ENCODE assay signal across 26 cellular contexts in genomic region chr16:52731219-52731875, GRCh38.
A peak's percentile ranks its signal among the peaks of the same experiment; 100 is the strongest.
DNase-seq lines count a peak whose midpoint lies in the region; ATAC-seq, FAIRE-seq and TF ChIP-seq lines count a peak whose summit lies in the region.
"Had no signal": no experiment of that assay in that cellular context is flagged by ENCODE, and none has a peak within 500 bp of the region (broad histone marks: within the 10 kb centered on the region; RNA-seq: fewer than 3 reads in every experiment).

No MANE protein-coding gene starts in this region.

- no peaks in the 10 kb centered on the region for H4K20me1 ChIP-seq in H1 (replicated peaks in 1 of 2; ENCODE audit: control insufficient read depth in 1 of 2, insufficient read depth in 2 of 2, low read length in 2 of 2)
- H4K20me1 ChIP-seq: BLaER1 had no signal

- H4K8ac ChIP-seq in H1 (ENCODE audit: extremely low read depth, insufficient read depth, low read length), result no peak overlapping the region

- H2BK5ac ChIP-seq in H1 (ENCODE audit: low read depth, low read length), result no peak overlapping the region

- no peak overlapping the region for H2AK5ac ChIP-seq in H1 (ENCODE audit: low read depth, low read length)

- no peak for TF ChIP-seq CTCF in RWPE2 (IDR thresholded peaks at IDR 0.05; ENCODE audit: poor library complexity, severe bottlenecking)
- TF ChIP-seq CTCF in H1 (IDR thresholded peaks at IDR 0.05; ENCODE audit: control extremely low read depth in 1 of 3, insufficient read depth in 1 of 3, low read depth in 1 of 3, low read length in 3 of 3), result no peak
- no peak for TF ChIP-seq CTCF in kidney (IDR thresholded peaks at IDR 0.05; ENCODE audit: borderline replicate concordance, extremely low read depth, insufficient read depth)

- POLR2A ChIA-PET in H1 (lab: Charles Lee; ENCODE audit: partially characterized antibody), result no interaction called here

- FAIRE-seq in H1 (lab: Jason Lieb, UNC) (no peak), kidney (lab: Jason Lieb, UNC) (no peak)
- FAIRE-seq: A204.1, GM12878, GM12892, GM18507 had no signal

- no peak overlapping the region for H3K4ac ChIP-seq in H1 (replicated peaks; ENCODE audit: insufficient read length, low read depth, low read length)

- TF ChIP-seq POLR2A in H1 (IDR thresholded peaks at IDR 0.05; ENCODE audit: control extremely low read depth in 1 of 2, low read depth in 2 of 2, low read length in 2 of 2), result no peak

- no peak overlapping the region for H3K56ac ChIP-seq in H1 (replicated peaks; ENCODE audit: insufficient read length, low read depth, low read length)

- no peak overlapping the region for H4K91ac ChIP-seq in H1 (replicated peaks; ENCODE audit: insufficient read length, low read length)

- no peak overlapping the region for H3K18ac ChIP-seq in H1 (ENCODE audit: extremely low read depth, low read length)

- H2AFZ ChIP-seq in H1 (ENCODE audit: low read length), result no peak overlapping the region

- no peak overlapping the region for H2BK15ac ChIP-seq in H1 (ENCODE audit: low read length)

- H3K9ac ChIP-seq in H1 (replicated peaks in 1 of 4; ENCODE audit: extremely low read depth in 1 of 4, low read depth in 3 of 4, low read length in 3 of 4), result no peak overlapping the region
- no peak overlapping the region for H3K9ac ChIP-seq in kidney (ENCODE audit: low read length in 2 of 2)
- H3K9ac ChIP-seq: BLaER1 had no signal

- CTCF ChIA-PET in H1 (lab: Charles Lee; ENCODE audit: partially characterized antibody), result interaction anchor here (0.6 to 2.4 kb wide), 5 partner anchors 11 to 630 kb away, joined by 3 to 8 read pairs (median 3); no protein-coding TSS in a partner anchor

- H3K23ac ChIP-seq in H1 (ENCODE audit: insufficient read length), result no peak overlapping the region

- H3K9me3 ChIP-seq in RWPE2 (ENCODE audit: severe bottlenecking) (peaks cover 3% of the 10 kb centered on the region), H1 (ENCODE audit: insufficient read depth in 2 of 2, low read depth in 1 of 2, low read length in 1 of 2) (peaks cover 17 to 25% of the 10 kb centered on the region in 2 experiments), kidney (ENCODE audit: control insufficient read depth in 1 of 2, low read length in 2 of 2) (no peaks in the 10 kb centered on the region)
- H3K9me3 ChIP-seq: BE2C had no signal

- no peaks in the 10 kb centered on the region for H3K27me3 ChIP-seq in RWPE2 (ENCODE audit: insufficient read depth, poor library complexity, severe bottlenecking)
- no peaks in the 10 kb centered on the region for H3K27me3 ChIP-seq in H1 (replicated peaks in 1 of 4; ENCODE audit: control insufficient read depth in 3 of 4, extremely low read depth in 1 of 4, insufficient read depth in 3 of 4, low read length in 3 of 4)
- H3K27me3 ChIP-seq: BE2C, BLaER1 had no signal

- 93% methylated on average over 19 of the region's 24 CpGs; no CpG with 5 or more reads in 1 of the 2 experiments for WGBS in H1 (ENCODE audit: extremely low coverage in 1 of 2, insufficient coverage in 1 of 2, insufficient read length in 1 of 2, insufficient replicate concordance in 2 of 2, low coverage in 1 of 2, low lambda C conversion rate in 2 of 2, missing lambda C conversion rate in 1 of 2), 2 experiments

- no peak overlapping the region for H2BK12ac ChIP-seq in H1 (ENCODE audit: low read depth, low read length)

- H3K4me2 ChIP-seq in H1 (ENCODE audit: insufficient read depth in 1 of 2, low read depth in 2 of 2, low read length in 2 of 2), result no peak overlapping the region
- H3K4me2 ChIP-seq: BLaER1 had no signal

- no peak for ATAC-seq in RWPE2 (ENCODE audit: low read depth)
- ATAC-seq: GM12878 had no signal

- H3K4me1 ChIP-seq in RWPE2 (ENCODE audit: insufficient read depth, poor library complexity, severe bottlenecking), result no peaks in the 10 kb centered on the region
- H3K4me1 ChIP-seq in H1 (replicated peaks in 1 of 4; ENCODE audit: control insufficient read depth in 3 of 4, insufficient read depth in 4 of 4, low read length in 3 of 4), result no peaks in the 10 kb centered on the region
- no peaks in the 10 kb centered on the region for H3K4me1 ChIP-seq in kidney (ENCODE audit: control insufficient read depth in 1 of 2, insufficient read depth in 1 of 2, low read depth in 1 of 2, low read length in 2 of 2)
- H3K4me1 ChIP-seq: BE2C, BLaER1 had no signal

- TF ChIP-seq EP300 in H1 (IDR thresholded peaks at IDR 0.05; ENCODE audit: borderline replicate concordance in 1 of 2, low read depth in 2 of 2, low read length in 2 of 2), result no peak

- H3K23me2 ChIP-seq in H1 (ENCODE audit: low read depth, low read length), result no peaks in the 10 kb centered on the region

- H2BK120ac ChIP-seq in H1 (replicated peaks; ENCODE audit: low read depth, low read length), result no peak overlapping the region

- no peak for TF ChIP-seq RAD21 in H1 (IDR thresholded peaks at IDR 0.05 in 1 of 2, conservative IDR thresholded peaks at IDR 0.05 in 1 of 2; ENCODE audit: low read depth in 2 of 2, low read length in 2 of 2)

- DNase-seq in RWPE2 (ENCODE audit: low spot score) (peak; percentile 45), H1 (ENCODE audit: low read depth in 1 of 2, low spot score in 2 of 2) (no peak), kidney (peak; percentile 71), NAMALWA (ENCODE audit: low spot score) (no peak), MV-4-11 (lab: John Stamatoyannopoulos, UW) (no peak)
- no peak for DNase-seq in stimulated activated CD4-positive, alpha-beta T cell treated with anti-CD3 and anti-CD28 coated beads, Interleukin-4, amount 100 ng/mL, for 1 hour
- DNase-seq: 8988T; ACHN; BE2C; C1 segment of cervical spinal cord; CD4-positive, alpha-beta memory T cell; CD4-positive, CD25-positive, alpha-beta regulatory T cell; CD8-positive, alpha-beta memory T cell; COR-L47; DMS 273 treated with DMSO at 0.1 percent for 48 hours; DMS153; DMS53; DMS79; DND-41; EL; GDM1 had no signal

- H3K4me3 ChIP-seq in RWPE2 (ENCODE audit: severe bottlenecking) (no peak overlapping the region), H1 (ENCODE audit: extremely low read depth in 1 of 4, insufficient read depth in 2 of 4, low read depth in 3 of 4, low read length in 4 of 4) (no peak overlapping the region), kidney (ENCODE audit: low read length in 2 of 2) (no peak overlapping the region)
- H3K4me3 ChIP-seq: BLaER1, GM12878 had no signal

- no peak overlapping the region for H4K5ac ChIP-seq in H1 (ENCODE audit: insufficient read length, low read depth, low read length)

- H3K27ac ChIP-seq in RWPE2 (ENCODE audit: poor library complexity, severe bottlenecking), result no peak overlapping the region
- H3K27ac ChIP-seq in H1 (ENCODE audit: low read depth, low read length), result no peak overlapping the region
- H3K27ac ChIP-seq in kidney (ENCODE audit: low read depth in 2 of 2, low read length in 2 of 2), result no peak overlapping the region
- H3K27ac ChIP-seq: BLaER1 had no signal

- no peak overlapping the region for H3K14ac ChIP-seq in H1 (ENCODE audit: insufficient read length)

- H3K79me1 ChIP-seq in H1 (ENCODE audit: low read depth, low read length), result no peaks in the 10 kb centered on the region

- intact Hi-C loops in kidney (cut with DNase I), result no loop called here

- H2BK20ac ChIP-seq in H1 (ENCODE audit: low read length), result peak overlapping the region; percentile 32; the same call in 1 of the 2 replicates

- H3K36me3 ChIP-seq in RWPE2 (ENCODE audit: low read depth) (no peaks in the 10 kb centered on the region), H1 (ENCODE audit: control insufficient read depth in 2 of 4, insufficient read depth in 4 of 4, low read length in 3 of 4) (peaks cover 0 to 6% (median 0%) of the 10 kb centered on the region in 4 experiments; a peak in 2 of 8 replicates), kidney (ENCODE audit: control insufficient read depth in 1 of 2, insufficient read depth in 2 of 2, low read length in 2 of 2) (no peaks in the 10 kb centered on the region)
- H3K36me3 ChIP-seq: BE2C, BLaER1 had no signal

- no peaks in the 10 kb centered on the region for H3K79me2 ChIP-seq in H1 (ENCODE audit: control insufficient read depth in 1 of 2, insufficient read depth in 2 of 2, low read length in 2 of 2)

TF ChIP-seq in H1, 55 proteins besides CTCF, POLR2A, EP300 and RAD21:
- TF ChIP-seq POU5F1 (IDR thresholded peaks at IDR 0.05; ENCODE audit: low read depth, low read length), result no peak
- TF ChIP-seq EGR1 (IDR thresholded peaks at IDR 0.05; ENCODE audit: borderline replicate concordance, low read depth, low read length), result no peak

Comparison
In these comparisons a context has a peak if more than half of its experiments do, and no peak if none do; other contexts are left out.
1. DNase-seq: peak in RWPE2 (single experiment) and kidney (single experiment); none in H1 (0 of 2), NAMALWA (single experiment), MV-4-11 (single experiment) and stimulated activated CD4-positive, alpha-beta T cell treated with anti-CD3 and anti-CD28 coated beads, Interleukin-4, amount 100 ng/mL, for 1 hour (single experiment).